8 cellular contexts compared by ENCODE assay signal in the genomic region with DNA sequence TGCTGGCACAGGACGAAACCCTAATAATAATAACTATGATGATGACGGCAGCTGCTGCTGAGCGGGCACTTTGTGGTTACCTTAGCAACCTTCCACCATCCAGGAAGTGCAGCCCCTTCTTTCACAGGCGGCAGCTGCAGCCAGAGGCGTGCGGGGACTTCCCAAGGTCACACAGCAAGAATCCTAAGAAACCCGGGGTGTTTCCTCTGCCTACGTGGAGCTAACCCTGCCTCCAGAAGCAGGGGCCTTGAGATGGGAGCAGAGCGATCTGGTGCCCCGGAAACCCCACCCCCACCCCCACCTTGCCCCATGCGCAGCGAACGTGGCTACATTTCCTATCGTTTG. TPM values are rescaled to one million over a fixed set of nuclear protein-coding genes. Genes with fewer than 3 reads are reported as not detected.
DNase-seq lines count a peak whose midpoint lies in the region; ATAC-seq and TF ChIP-seq lines count a peak whose summit lies in the region.

No MANE protein-coding gene starts in this region.

- no peaks in the 10 kb centered on the region for H3K9me3 Mint-ChIP-seq in activated naive CD4-positive, alpha-beta T cell treated with anti-CD3 and anti-CD28 coated beads for 36 hours

- peaks cover 23% of the 10 kb centered on the region for H3K4me1 ChIP-seq in Panc1 (ENCODE audit: control insufficient read depth, insufficient read depth, low read length)
- H3K4me1 ChIP-seq in heart left ventricle, result peaks cover 0 to 36% (median 14%) of the 10 kb centered on the region in 12 donors
- peaks cover 0 to 21% of the 10 kb centered on the region in 2 donors for H3K4me1 ChIP-seq in gastrocnemius medialis

- intact Hi-C loops in Panc1 (cut with micrococcal nuclease; ENCODE audit: unreplicated experiment) (loop anchor here (1.0 to 10.0 kb wide), 5 partner anchors 31 to 864 kb away; no protein-coding TSS in a partner anchor), heart left ventricle (cut with DNase I) (loop anchor here in 7 of 10 donors (1.0 to 10.0 kb wide), 11 partner anchors 262 to 1062 kb away; no protein-coding TSS in a partner anchor), gastrocnemius medialis (cut with DNase I; ENCODE audit: low total_unique reads) (loop anchor here (1.0 to 5.0 kb wide), 5 partner anchors 18 to 864 kb away; a partner anchor contains a TSS)
- intact Hi-C loops in activated naive CD4-positive, alpha-beta T cell treated with anti-CD3 and anti-CD28 coated beads for 36 hours (cut with micrococcal nuclease), result loop anchor here (1.0 to 10.0 kb wide), 9 partner anchors 13 to 1342 kb away; a partner anchor contains a TSS

- DNase-seq in AG10803 (ENCODE audit: low read depth) (peak; percentile 45), Panc1 (ENCODE audit: low read depth, low spot score) (no peak), heart left ventricle (peak in 4 of 5 donors; percentile 15 to 60 (median 34)), gastrocnemius medialis (no peak), mucosa of gallbladder (ENCODE audit: low spot score) (no peak)
- peak; percentile 88 for DNase-seq in activated naive CD4-positive, alpha-beta T cell treated with anti-CD3 and anti-CD28 coated beads for 36 hours

- H3K36me3 ChIP-seq in Panc1 (ENCODE audit: control insufficient read depth, insufficient read depth, low read length) (no peaks in the 10 kb centered on the region), heart left ventricle (no peaks in the 10 kb centered on the region), gastrocnemius medialis (no peaks in the 10 kb centered on the region)

- ATAC-seq in GM19397 (IDR thresholded peaks at IDR 0.05; ENCODE audit: unreplicated experiment) (peak; percentile 31), HG03469 (IDR thresholded peaks at IDR 0.05; ENCODE audit: unreplicated experiment) (peak; percentile 21), Panc1 (peak; percentile 54), heart left ventricle (peak; percentile 2 to 20 (median 8)), gastrocnemius medialis (peak; percentile 16 to 18)

- H3K27ac Mint-ChIP-seq in activated naive CD4-positive, alpha-beta T cell treated with anti-CD3 and anti-CD28 coated beads for 36 hours, result peak overlapping the region; percentile 98

- peaks cover 42% of the 10 kb centered on the region for H3K4me1 Mint-ChIP-seq in activated naive CD4-positive, alpha-beta T cell treated with anti-CD3 and anti-CD28 coated beads for 36 hours (ENCODE audit: low read depth)

- no peaks in the 10 kb centered on the region for H3K36me3 Mint-ChIP-seq in activated naive CD4-positive, alpha-beta T cell treated with anti-CD3 and anti-CD28 coated beads for 36 hours (ENCODE audit: low read depth)

- BruUV-seq in Panc1 (replicated peaks; lab: Mats Ljungman, UMichigan), result no TSS peak

- POLR2A ChIA-PET in Panc1 (lab: Charles Lee), result interaction anchor here (1.8 kb wide), 1 partner anchor 23 kb away, joined by 7 read pairs; a partner anchor contains a TSS

- H3K9me3 ChIP-seq in Panc1 (ENCODE audit: control insufficient read depth, insufficient read depth, low read depth, low read length) (no peaks in the 10 kb centered on the region), heart left ventricle (no peaks in the 10 kb centered on the region), gastrocnemius medialis (no peaks in the 10 kb centered on the region)

- H3K4me3 Mint-ChIP-seq in activated naive CD4-positive, alpha-beta T cell treated with anti-CD3 and anti-CD28 coated beads for 36 hours, result peak overlapping the region; percentile 90

- 3 to 8% (median 3%) methylated on average over 14 of the region's 14 CpGs for whole genome bisulfite sequencing in heart left ventricle, 4 donors

- H3K27me3 Mint-ChIP-seq in activated naive CD4-positive, alpha-beta T cell treated with anti-CD3 and anti-CD28 coated beads for 36 hours (ENCODE audit: low read depth), result no peaks in the 10 kb centered on the region

- H3K27ac ChIP-seq in Panc1 (ENCODE audit: low read length), result peak overlapping the region; percentile 92
- peak overlapping the region; percentile 30 to 87 (median 76) for H3K27ac ChIP-seq in heart left ventricle
- peak overlapping the region; percentile 77 to 86 (median 82) for H3K27ac ChIP-seq in gastrocnemius medialis

- CTCF ChIA-PET in Panc1 (lab: Charles Lee), result interaction anchor here (0.9 to 7.1 kb wide), 7 partner anchors 13 to 764 kb away, joined by 3 to 104 read pairs (median 4); no protein-coding TSS in a partner anchor
- CTCF ChIA-PET in activated naive CD4-positive, alpha-beta T cell treated with anti-CD3 and anti-CD28 coated beads for 36 hours (lab: Charles Lee), result interaction anchor here (0.6 to 12.2 kb wide), 13 partner anchors 10 to 810 kb away, joined by 3 to 295 read pairs (median 5); a partner anchor contains a TSS

- TF ChIP-seq POLR2A in heart left ventricle (IDR thresholded peaks at IDR 0.05) (no peak), gastrocnemius medialis (IDR thresholded peaks at IDR 0.05) (no peak)

- H3K4me3 ChIP-seq in AG10803 (ENCODE audit: low read length) (peak overlapping the region; percentile 59), Panc1 (ENCODE audit: low read depth in 2 of 2, low read length in 2 of 2) (peak overlapping the region; percentile 41 to 76), heart left ventricle (peak overlapping the region; percentile 15 to 70 (median 51)), gastrocnemius medialis (peak overlapping the region; percentile 61 to 86 (median 67))

- in situ Hi-C loops in Panc1 (cut with HindIII; ENCODE audit: low pct_unique_long_range_greater_than_20kb, low sequenced_read_pairs) (no loop called here), gastrocnemius medialis (cut with MboI; ENCODE audit: low sequenced_read_pairs in 4 of 4) (loop anchor here (5.0 to 25.0 kb wide), 7 partner anchors 112 to 1054 kb away; a partner anchor contains a TSS)

- TF ChIP-seq CTCF in AG10803 (conservative IDR thresholded peaks at IDR 0.05; ENCODE audit: low read length) (no peak), Panc1 (IDR thresholded peaks at IDR 0.05) (no peak), heart left ventricle (IDR thresholded peaks at IDR 0.05) (no peak), gastrocnemius medialis (IDR thresholded peaks at IDR 0.05 in 4 of 5, conservative IDR thresholded peaks at IDR 0.05 in 1 of 5) (no peak)

- no peaks in the 10 kb centered on the region for H3K27me3 ChIP-seq in Panc1 (ENCODE audit: control insufficient read depth, insufficient read depth, low read length)
- H3K27me3 ChIP-seq in heart left ventricle, result no peaks in the 10 kb centered on the region
- no peaks in the 10 kb centered on the region for H3K27me3 ChIP-seq in gastrocnemius medialis

RNA-seq across cellular contexts. Expression of a gene that starts 22.4 kb away (rescaled TPM):
- total RNA-seq in Panc1 (2021; ENCODE audit: unreplicated experiment) (747 TPM), heart left ventricle (1,000 to 10,000 TPM in 6 of 9 donors, 100 to 1,000 TPM in 3; 402 to 1,338 (median 1,177) TPM), gastrocnemius medialis (100 to 1,000 TPM; 222 to 842 (median 375) TPM), mucosa of gallbladder (723 TPM)
- polyA plus RNA-seq in Panc1 (2012; ENCODE audit: insufficient read length), result 685 TPM
- total RNA-seq in activated naive CD4-positive, alpha-beta T cell treated with anti-CD3 and anti-CD28 coated beads for 36 hours, result 1,000 to 10,000 TPM; 1,206 to 1,253 TPM
- polyA plus RNA-seq in heart left ventricle, result 1,000 to 10,000 TPM in 1 of 2 donors, 100 to 1,000 TPM in 1; 911 to 1,001 TPM

RNA-seq across cellular contexts. Expression of a gene that starts 41.9 kb away (rescaled TPM):
- total RNA-seq in Panc1 (2021; ENCODE audit: unreplicated experiment) (1.9 TPM), heart left ventricle (under 1 TPM in 1 of 9 donors, not detected in 8; 0.60 TPM), gastrocnemius medialis (not detected), mucosa of gallbladder (not detected)
- 4.7 TPM for polyA plus RNA-seq in Panc1 (2012; ENCODE audit: insufficient read length)
- total RNA-seq in activated naive CD4-positive, alpha-beta T cell treated with anti-CD3 and anti-CD28 coated beads for 36 hours, result not detected
- not detected for polyA plus RNA-seq in heart left ventricle

RNA-seq across cellular contexts. Expression of a gene that starts 45.8 kb away (rescaled TPM):
- total RNA-seq in Panc1 (2021; ENCODE audit: unreplicated experiment) (not detected), heart left ventricle (not detected), gastrocnemius medialis (not detected), mucosa of gallbladder (not detected)
- not detected for polyA plus RNA-seq in Panc1 (2012; ENCODE audit: insufficient read length)
- not detected for total RNA-seq in activated naive CD4-positive, alpha-beta T cell treated with anti-CD3 and anti-CD28 coated beads for 36 hours
- not detected for polyA plus RNA-seq in heart left ventricle

RNA-seq across cellular contexts. Expression of a gene that starts 53.7 kb away (rescaled TPM):
- total RNA-seq in Panc1 (2021; ENCODE audit: unreplicated experiment) (1.6 TPM), heart left ventricle (not detected), gastrocnemius medialis (under 1 TPM in 1 of 4 donors, not detected in 3; 0.34 TPM), mucosa of gallbladder (not detected)
- polyA plus RNA-seq in Panc1 (2012; ENCODE audit: insufficient read length), result 2.7 TPM
- total RNA-seq in activated naive CD4-positive, alpha-beta T cell treated with anti-CD3 and anti-CD28 coated beads for 36 hours, result not detected
- under 1 TPM in 1 of 2 donors, not detected in 1; 0.06 TPM for polyA plus RNA-seq in heart left ventricle

Comparison
In these comparisons a context has a peak if more than half of its experiments do, and no peak if none do; other contexts are left out.
1. DNase-seq: peak in AG10803 (single experiment), activated naive CD4-positive, alpha-beta T cell treated with anti-CD3 and anti-CD28 coated beads for 36 hours (single experiment) and heart left ventricle (4 of 5); none in Panc1 (single experiment), gastrocnemius medialis (0 of 2) and mucosa of gallbladder (single experiment).
2. Peak in every context shown above with its lines, with median percentiles within 50 percentile points of each other: H3K4me3 ChIP-seq, ATAC-seq and H3K27ac ChIP-seq.